24 cellular contexts compared by ENCODE assay signal in genomic region chr22:47587861-47588582, GRCh38.
"Had no signal": no experiment of that assay in that cellular context is flagged by ENCODE, and none has a peak within 500 bp of the region (broad histone marks: within the 10 kb centered on the region; RNA-seq: fewer than 3 reads in every experiment).

No MANE protein-coding gene starts in this region.

- DNase-seq: effector memory CD8-positive, alpha-beta T cell; esophagus squamous epithelium; foreskin fibroblast; immature natural killer cell; left cardiac atrium; left ventricle myocardium superior; mesendoderm; naive thymus-derived CD4-positive, alpha-beta T cell; nephron progenitor cell; retina; spleen; stimulated activated CD4-positive, alpha-beta T cell treated with anti-CD3 and anti-CD28 coated beads, Interleukin-15, amount 100 ng/mL, for 24 hours; stimulated activated CD4-positive, alpha-beta T cell treated with anti-CD3 and anti-CD28 coated beads, Interleukin-1b, Interleukin-23, amount 100 ng/mL, for 48 hours; stimulated activated CD4-positive, alpha-beta T cell treated with anti-CD3 and anti-CD28 coated beads, Interleukin-4, amount 100 ng/mL, for 4 hours; stimulated activated naive B cell treated with anti-CD40 and anti-IgM and Interleukin-4, amounts not matched to agents 10 μg/mL and 1 μg/mL and 100 μg/mL, for 72 hours; stimulated activated naive CD8-positive, alpha-beta T cell treated with anti-CD3 and anti-CD28 coated beads, Interleukin-15, amount 100 ng/mL, for 72 hours; substantia nigra; upper lobe of left lung had no signal

- H3K4me3 ChIP-seq: esophagus squamous epithelium, gastroesophageal sphincter, lung, psoas muscle, right lobe of liver, spleen, upper lobe of left lung, vagina had no signal

- H3K36me3 ChIP-seq: esophagus squamous epithelium, gastroesophageal sphincter, right lobe of liver, spleen, upper lobe of left lung, vagina had no signal

- H3K27ac ChIP-seq: esophagus squamous epithelium, gastroesophageal sphincter, psoas muscle, right lobe of liver, spleen, upper lobe of left lung, vagina had no signal

- H3K27me3 ChIP-seq: upper lobe of left lung, vagina had no signal

- FAIRE-seq: keratinocyte had no signal

- H3K9me3 ChIP-seq: gastroesophageal sphincter, right lobe of liver, vagina had no signal

- ATAC-seq: effector memory CD8-positive, alpha-beta T cell; gastroesophageal sphincter; left cardiac atrium; left ventricle myocardium superior; naive thymus-derived CD4-positive, alpha-beta T cell; psoas muscle; right lobe of liver; stimulated activated naive B cell treated with anti-CD40 and anti-IgM and Interleukin-4, amounts not matched to agents 10 μg/mL and 1 μg/mL and 100 μg/mL, for 72 hours; stimulated activated naive CD8-positive, alpha-beta T cell treated with anti-CD3 and anti-CD28 coated beads, Interleukin-15, amount 100 ng/mL, for 72 hours had no signal

- H3K4me1 ChIP-seq: esophagus squamous epithelium, gastroesophageal sphincter, psoas muscle, right lobe of liver, spleen, upper lobe of left lung, vagina had no signal
